Comparison of ENCODE assay signal across 8 cellular contexts in the genomic region with DNA sequence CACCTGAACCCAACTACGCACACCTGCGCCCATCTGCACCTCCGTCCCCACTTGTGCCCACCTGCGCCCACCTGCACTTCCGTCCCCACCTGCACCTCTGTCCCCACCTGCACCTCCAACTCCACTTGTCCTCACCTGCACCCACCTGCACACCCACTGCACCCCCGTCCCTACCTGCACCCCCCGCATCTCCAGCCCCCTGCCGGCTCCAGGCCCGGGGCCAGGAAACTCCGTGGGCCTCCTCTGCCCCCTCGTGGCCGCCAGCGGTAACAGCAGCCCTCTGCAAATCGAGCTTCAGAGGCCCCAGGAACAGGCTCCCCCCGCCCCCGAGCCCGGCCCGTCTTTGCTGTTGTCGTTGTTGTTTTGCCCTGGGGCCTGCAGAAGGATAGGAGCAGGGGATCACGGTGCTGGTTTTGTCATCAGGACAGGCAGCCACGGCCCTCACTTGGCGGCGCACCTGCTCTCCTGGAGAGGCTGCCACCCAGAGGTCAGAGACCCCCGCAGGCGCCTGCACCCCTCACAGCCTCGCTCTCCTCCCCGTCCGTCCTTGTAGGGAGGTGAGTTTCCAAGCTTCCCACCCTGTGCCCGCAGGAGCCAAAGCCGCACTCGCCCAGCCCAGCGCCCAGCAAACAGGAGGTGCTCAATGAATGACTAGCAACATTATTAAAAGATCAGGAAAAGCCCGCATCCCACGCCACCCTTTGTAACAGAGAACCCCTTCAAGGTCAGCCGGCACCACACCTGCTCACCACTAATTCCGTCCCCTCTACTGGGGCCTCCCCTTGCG.
DNase-seq lines count a peak whose midpoint lies in the region; ATAC-seq and TF ChIP-seq lines count a peak whose summit lies in the region.

No MANE protein-coding gene starts in this region.

- H3K9me3 ChIP-seq in esophagus muscularis mucosa = no peaks in the 10 kb centered on the region

- H3K36me3 Mint-ChIP-seq in naive thymus-derived CD8-positive, alpha-beta T cell = no peaks in the 10 kb centered on the region

- POLR2A ChIA-PET in naive thymus-derived CD8-positive, alpha-beta T cell (lab: Charles Lee) = interaction anchor here (0.5 to 8.4 kb wide), 10 partner anchors 12 to 171 kb away, joined by 3 to 90 read pairs (median 4); partner anchors contain the start of gene GADD45B

- no peak for TF ChIP-seq EP300 in esophagus muscularis mucosa (IDR thresholded peaks at IDR 0.05)

- TF ChIP-seq CTCF in GM12875 (IDR thresholded peaks at IDR 0.05; ENCODE audit: borderline replicate concordance, insufficient read depth, low read depth, low read length) (peak; percentile 94), esophagus muscularis mucosa (IDR thresholded peaks at IDR 0.05) (peak; percentile 85 to 96 (median 94))

- H3K4me3 Mint-ChIP-seq in naive thymus-derived CD8-positive, alpha-beta T cell = peak overlapping the region in 7 of 10 donors; percentile 14 to 56 (median 33)

- peak overlapping the region in 1 of 4 donors; percentile 34 for H3K27ac ChIP-seq in esophagus muscularis mucosa (replicated peaks in 1 of 4)

- WGBS in esophagus muscularis mucosa = 38% methylated on average over 23 of the region's 37 CpGs

- H3K36me3 ChIP-seq in esophagus muscularis mucosa = no peaks in the 10 kb centered on the region

- H3K9me3 Mint-ChIP-seq in naive thymus-derived CD8-positive, alpha-beta T cell = peaks cover 0 to 4% (median 0%) of the 10 kb centered on the region in 9 donors

- peak; percentile 53 for DNase-seq in NCI-H69 (lab: John Stamatoyannopoulos, UW)
- DNase-seq in activated T-cell treated with anti-CD3 and anti-CD28 coated beads, Interleukin-2, amount 50 U/mL, for 1 hour = peak; percentile 81
- no peak for DNase-seq in esophagus muscularis mucosa (ENCODE audit: extremely low spot score)
- peak; percentile 65 to 89 (median 79) for DNase-seq in naive thymus-derived CD8-positive, alpha-beta T cell
- DNase-seq in stimulated activated naive CD4-positive, alpha-beta T cell (lab: John Stamatoyannopoulos, UW) = peak; percentile 51 to 83 (median 71)

- no peak for TF ChIP-seq POLR2A in esophagus muscularis mucosa (IDR thresholded peaks at IDR 0.05; ENCODE audit: low read depth)

- peak; percentile 94 for ATAC-seq in naive thymus-derived CD8-positive, alpha-beta T cell
- ATAC-seq in HG03378 (IDR thresholded peaks at IDR 0.05; ENCODE audit: unreplicated experiment) = no peak
- ATAC-seq in GM19463 (IDR thresholded peaks at IDR 0.05; ENCODE audit: unreplicated experiment) = no peak

- H3K27ac Mint-ChIP-seq in naive thymus-derived CD8-positive, alpha-beta T cell = peak overlapping the region in 4 of 10 donors; percentile 7 to 76 (median 71)

- peaks cover 22 to 30% (median 27%) of the 10 kb centered on the region in 4 donors for H3K4me1 ChIP-seq in esophagus muscularis mucosa

- intact Hi-C loops in esophagus muscularis mucosa (cut with DNase I) = no loop called here

- H3K4me3 ChIP-seq in GM12875 (ENCODE audit: low read depth, low read length) (no peak overlapping the region), esophagus muscularis mucosa (peak overlapping the region in 3 of 4 donors; percentile 1 to 24 (median 21))

- no peaks in the 10 kb centered on the region for H3K27me3 Mint-ChIP-seq in naive thymus-derived CD8-positive, alpha-beta T cell

- no peaks in the 10 kb centered on the region for H3K27me3 ChIP-seq in esophagus muscularis mucosa

- H3K4me1 Mint-ChIP-seq in naive thymus-derived CD8-positive, alpha-beta T cell = peaks cover 5 to 26% (median 21%) of the 10 kb centered on the region in 4 donors

Comparison
In these comparisons a context has a peak if more than half of its experiments do, and no peak if none do; other contexts are left out.
1. ATAC-seq: peak in naive thymus-derived CD8-positive, alpha-beta T cell (2 of 2); none in HG03378 (single experiment) and GM19463 (single experiment).